1 cellular context compared by ENCODE assay signal in the genomic region with DNA sequence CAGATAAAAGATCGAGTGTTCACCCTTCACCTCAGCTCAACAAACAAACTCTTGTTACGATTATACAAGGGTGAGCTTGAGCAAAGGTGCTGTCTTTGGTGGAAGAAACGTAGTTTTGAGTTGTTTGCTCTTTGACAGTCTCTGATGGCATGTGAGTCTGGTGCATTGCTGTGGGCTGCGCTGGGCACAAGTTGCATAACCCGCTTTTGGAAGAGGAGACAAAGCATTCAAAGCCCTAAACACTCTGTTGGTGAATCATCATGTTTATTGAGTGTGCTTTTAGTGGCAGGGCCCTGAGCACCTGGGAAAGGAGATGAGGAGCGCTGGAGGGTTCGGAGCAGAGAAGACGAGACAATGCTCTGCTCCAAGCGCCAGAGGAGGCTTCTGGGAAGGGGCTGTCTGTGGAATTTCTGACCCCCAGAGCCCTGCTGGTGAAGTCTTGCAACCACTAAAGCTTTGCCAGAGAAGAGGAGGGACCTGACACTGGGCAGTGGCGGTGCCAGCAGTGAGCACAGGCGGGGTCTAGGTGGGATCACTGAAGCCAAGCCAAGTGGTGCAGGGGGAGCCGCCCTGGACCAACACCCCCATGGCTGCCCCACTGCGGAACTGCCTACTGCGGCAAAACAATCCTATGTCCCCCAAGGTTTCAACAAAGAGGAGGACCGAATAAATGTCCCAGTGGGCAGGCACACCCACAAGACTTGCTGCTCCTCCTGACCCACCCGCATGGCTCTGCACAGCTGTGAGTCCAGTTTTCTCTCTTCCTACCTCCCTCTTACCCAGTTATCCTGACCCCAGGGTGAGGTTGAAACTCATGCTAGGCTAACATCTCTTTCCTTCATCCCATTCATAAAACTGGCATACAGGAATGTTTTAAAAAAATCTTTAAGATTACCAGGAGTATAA.
TF ChIP-seq lines count a peak whose summit lies in the region.

No MANE protein-coding gene starts in this region.

TF ChIP-seq in HepG2, 621 proteins besides CTCF, POLR2A, EP300 and RAD21 (continued from another document and continues in another):
- TF ChIP-seq, protein P1, sequence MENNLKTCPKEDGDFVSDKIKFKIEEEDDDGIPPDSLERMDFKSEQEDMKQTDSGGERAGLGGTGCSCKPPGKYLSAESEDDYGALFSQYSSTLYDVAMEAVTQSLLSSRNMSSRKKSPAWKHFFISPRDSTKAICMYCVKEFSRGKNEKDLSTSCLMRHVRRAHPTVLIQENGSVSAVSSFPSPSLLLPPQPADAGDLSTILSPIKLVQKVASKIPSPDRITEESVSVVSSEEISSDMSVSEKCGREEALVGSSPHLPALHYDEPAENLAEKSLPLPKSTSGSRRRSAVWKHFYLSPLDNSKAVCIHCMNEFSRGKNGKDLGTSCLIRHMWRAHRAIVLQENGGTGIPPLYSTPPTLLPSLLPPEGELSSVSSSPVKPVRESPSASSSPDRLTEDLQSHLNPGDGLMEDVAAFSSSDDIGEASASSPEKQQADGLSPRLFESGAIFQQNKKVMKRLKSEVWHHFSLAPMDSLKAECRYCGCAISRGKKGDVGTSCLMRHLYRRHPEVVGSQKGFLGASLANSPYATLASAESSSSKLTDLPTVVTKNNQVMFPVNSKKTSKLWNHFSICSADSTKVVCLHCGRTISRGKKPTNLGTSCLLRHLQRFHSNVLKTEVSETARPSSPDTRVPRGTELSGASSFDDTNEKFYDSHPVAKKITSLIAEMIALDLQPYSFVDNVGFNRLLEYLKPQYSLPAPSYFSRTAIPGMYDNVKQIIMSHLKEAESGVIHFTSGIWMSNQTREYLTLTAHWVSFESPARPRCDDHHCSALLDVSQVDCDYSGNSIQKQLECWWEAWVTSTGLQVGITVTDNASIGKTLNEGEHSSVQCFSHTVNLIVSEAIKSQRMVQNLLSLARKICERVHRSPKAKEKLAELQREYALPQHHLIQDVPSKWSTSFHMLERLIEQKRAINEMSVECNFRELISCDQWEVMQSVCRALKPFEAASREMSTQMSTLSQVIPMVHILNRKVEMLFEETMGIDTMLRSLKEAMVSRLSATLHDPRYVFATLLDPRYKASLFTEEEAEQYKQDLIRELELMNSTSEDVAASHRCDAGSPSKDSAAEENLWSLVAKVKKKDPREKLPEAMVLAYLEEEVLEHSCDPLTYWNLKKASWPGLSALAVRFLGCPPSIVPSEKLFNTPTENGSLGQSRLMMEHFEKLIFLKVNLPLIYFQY (CRISPR knock-in tag; IDR thresholded peaks at IDR 0.05; ENCODE audit: borderline replicate concordance): no peak
- TF ChIP-seq ZNF451 (CRISPR knock-in tag; IDR thresholded peaks at IDR 0.05): no peak
- no peak for TF ChIP-seq NR2F6 (IDR thresholded peaks at IDR 0.05)
- TF ChIP-seq NR2F6 (CRISPR knock-in tag; IDR thresholded peaks at IDR 0.05): peak; percentile 23; the same call in 1 of the 2 replicates
- TF ChIP-seq, protein P2, sequence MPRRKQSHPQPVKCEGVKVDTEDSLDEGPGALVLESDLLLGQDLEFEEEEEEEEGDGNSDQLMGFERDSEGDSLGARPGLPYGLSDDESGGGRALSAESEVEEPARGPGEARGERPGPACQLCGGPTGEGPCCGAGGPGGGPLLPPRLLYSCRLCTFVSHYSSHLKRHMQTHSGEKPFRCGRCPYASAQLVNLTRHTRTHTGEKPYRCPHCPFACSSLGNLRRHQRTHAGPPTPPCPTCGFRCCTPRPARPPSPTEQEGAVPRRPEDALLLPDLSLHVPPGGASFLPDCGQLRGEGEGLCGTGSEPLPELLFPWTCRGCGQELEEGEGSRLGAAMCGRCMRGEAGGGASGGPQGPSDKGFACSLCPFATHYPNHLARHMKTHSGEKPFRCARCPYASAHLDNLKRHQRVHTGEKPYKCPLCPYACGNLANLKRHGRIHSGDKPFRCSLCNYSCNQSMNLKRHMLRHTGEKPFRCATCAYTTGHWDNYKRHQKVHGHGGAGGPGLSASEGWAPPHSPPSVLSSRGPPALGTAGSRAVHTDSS (CRISPR knock-in tag; conservative IDR thresholded peaks at IDR 0.05): no peak
- TF ChIP-seq, protein P3, sequence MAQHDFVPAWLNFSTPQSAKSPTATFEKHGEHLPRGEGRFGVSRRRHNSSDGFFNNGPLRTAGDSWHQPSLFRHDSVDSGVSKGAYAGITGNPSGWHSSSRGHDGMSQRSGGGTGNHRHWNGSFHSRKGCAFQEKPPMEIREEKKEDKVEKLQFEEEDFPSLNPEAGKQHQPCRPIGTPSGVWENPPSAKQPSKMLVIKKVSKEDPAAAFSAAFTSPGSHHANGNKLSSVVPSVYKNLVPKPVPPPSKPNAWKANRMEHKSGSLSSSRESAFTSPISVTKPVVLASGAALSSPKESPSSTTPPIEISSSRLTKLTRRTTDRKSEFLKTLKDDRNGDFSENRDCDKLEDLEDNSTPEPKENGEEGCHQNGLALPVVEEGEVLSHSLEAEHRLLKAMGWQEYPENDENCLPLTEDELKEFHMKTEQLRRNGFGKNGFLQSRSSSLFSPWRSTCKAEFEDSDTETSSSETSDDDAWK (CRISPR knock-in tag; IDR thresholded peaks at IDR 0.05): no peak
- no peak for TF ChIP-seq RFX5 (IDR thresholded peaks at IDR 0.05; ENCODE audit: low read depth, low read length)
- no peak for TF ChIP-seq SALL2 (CRISPR knock-in tag; IDR thresholded peaks at IDR 0.05)
- no peak for TF ChIP-seq KLF6 (CRISPR knock-in tag; IDR thresholded peaks at IDR 0.05)
- TF ChIP-seq ZNF383 (CRISPR knock-in tag; IDR thresholded peaks at IDR 0.05; ENCODE audit: borderline replicate concordance): no peak
- TF ChIP-seq, protein P4, sequence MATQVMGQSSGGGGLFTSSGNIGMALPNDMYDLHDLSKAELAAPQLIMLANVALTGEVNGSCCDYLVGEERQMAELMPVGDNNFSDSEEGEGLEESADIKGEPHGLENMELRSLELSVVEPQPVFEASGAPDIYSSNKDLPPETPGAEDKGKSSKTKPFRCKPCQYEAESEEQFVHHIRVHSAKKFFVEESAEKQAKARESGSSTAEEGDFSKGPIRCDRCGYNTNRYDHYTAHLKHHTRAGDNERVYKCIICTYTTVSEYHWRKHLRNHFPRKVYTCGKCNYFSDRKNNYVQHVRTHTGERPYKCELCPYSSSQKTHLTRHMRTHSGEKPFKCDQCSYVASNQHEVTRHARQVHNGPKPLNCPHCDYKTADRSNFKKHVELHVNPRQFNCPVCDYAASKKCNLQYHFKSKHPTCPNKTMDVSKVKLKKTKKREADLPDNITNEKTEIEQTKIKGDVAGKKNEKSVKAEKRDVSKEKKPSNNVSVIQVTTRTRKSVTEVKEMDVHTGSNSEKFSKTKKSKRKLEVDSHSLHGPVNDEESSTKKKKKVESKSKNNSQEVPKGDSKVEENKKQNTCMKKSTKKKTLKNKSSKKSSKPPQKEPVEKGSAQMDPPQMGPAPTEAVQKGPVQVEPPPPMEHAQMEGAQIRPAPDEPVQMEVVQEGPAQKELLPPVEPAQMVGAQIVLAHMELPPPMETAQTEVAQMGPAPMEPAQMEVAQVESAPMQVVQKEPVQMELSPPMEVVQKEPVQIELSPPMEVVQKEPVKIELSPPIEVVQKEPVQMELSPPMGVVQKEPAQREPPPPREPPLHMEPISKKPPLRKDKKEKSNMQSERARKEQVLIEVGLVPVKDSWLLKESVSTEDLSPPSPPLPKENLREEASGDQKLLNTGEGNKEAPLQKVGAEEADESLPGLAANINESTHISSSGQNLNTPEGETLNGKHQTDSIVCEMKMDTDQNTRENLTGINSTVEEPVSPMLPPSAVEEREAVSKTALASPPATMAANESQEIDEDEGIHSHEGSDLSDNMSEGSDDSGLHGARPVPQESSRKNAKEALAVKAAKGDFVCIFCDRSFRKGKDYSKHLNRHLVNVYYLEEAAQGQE (IDR thresholded peaks at IDR 0.05; ENCODE audit: borderline replicate concordance in 1 of 2, low read depth in 1 of 2, low read length in 2 of 2): no peak; a peak in 1 of 4 replicates
- TF ChIP-seq PAWR (CRISPR knock-in tag; IDR thresholded peaks at IDR 0.05; ENCODE audit: borderline replicate concordance): no peak
- TF ChIP-seq POGZ (CRISPR knock-in tag; IDR thresholded peaks at IDR 0.05): peak; percentile 26; the same call in 1 of the 2 replicates
- TF ChIP-seq, protein P5, sequence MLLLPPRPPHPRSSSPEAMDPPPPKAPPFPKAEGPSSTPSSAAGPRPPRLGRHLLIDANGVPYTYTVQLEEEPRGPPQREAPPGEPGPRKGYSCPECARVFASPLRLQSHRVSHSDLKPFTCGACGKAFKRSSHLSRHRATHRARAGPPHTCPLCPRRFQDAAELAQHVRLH (CRISPR knock-in tag; IDR thresholded peaks at IDR 0.05; ENCODE audit: borderline replicate concordance, low read depth): no peak
- no peak for TF ChIP-seq GATAD1 (CRISPR knock-in tag; IDR thresholded peaks at IDR 0.05)
- TF ChIP-seq TEAD2 (CRISPR knock-in tag; IDR thresholded peaks at IDR 0.05): no peak
- no peak for TF ChIP-seq WIZ (CRISPR knock-in tag; IDR thresholded peaks at IDR 0.05)
- no peak for TF ChIP-seq CAMTA2 (CRISPR knock-in tag; IDR thresholded peaks at IDR 0.05; ENCODE audit: borderline replicate concordance)
- TF ChIP-seq, protein P6, sequence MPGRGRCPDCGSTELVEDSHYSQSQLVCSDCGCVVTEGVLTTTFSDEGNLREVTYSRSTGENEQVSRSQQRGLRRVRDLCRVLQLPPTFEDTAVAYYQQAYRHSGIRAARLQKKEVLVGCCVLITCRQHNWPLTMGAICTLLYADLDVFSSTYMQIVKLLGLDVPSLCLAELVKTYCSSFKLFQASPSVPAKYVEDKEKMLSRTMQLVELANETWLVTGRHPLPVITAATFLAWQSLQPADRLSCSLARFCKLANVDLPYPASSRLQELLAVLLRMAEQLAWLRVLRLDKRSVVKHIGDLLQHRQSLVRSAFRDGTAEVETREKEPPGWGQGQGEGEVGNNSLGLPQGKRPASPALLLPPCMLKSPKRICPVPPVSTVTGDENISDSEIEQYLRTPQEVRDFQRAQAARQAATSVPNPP (CRISPR knock-in tag; IDR thresholded peaks at IDR 0.05): no peak
- no peak for TF ChIP-seq ZNF207 (IDR thresholded peaks at IDR 0.05; ENCODE audit: borderline replicate concordance)
- no peak for TF ChIP-seq ZNF225 (CRISPR knock-in tag; IDR thresholded peaks at IDR 0.05)
- TF ChIP-seq CHD4 (IDR thresholded peaks at IDR 0.05; ENCODE audit: borderline replicate concordance, low read length): no peak
- TF ChIP-seq, protein P7, sequence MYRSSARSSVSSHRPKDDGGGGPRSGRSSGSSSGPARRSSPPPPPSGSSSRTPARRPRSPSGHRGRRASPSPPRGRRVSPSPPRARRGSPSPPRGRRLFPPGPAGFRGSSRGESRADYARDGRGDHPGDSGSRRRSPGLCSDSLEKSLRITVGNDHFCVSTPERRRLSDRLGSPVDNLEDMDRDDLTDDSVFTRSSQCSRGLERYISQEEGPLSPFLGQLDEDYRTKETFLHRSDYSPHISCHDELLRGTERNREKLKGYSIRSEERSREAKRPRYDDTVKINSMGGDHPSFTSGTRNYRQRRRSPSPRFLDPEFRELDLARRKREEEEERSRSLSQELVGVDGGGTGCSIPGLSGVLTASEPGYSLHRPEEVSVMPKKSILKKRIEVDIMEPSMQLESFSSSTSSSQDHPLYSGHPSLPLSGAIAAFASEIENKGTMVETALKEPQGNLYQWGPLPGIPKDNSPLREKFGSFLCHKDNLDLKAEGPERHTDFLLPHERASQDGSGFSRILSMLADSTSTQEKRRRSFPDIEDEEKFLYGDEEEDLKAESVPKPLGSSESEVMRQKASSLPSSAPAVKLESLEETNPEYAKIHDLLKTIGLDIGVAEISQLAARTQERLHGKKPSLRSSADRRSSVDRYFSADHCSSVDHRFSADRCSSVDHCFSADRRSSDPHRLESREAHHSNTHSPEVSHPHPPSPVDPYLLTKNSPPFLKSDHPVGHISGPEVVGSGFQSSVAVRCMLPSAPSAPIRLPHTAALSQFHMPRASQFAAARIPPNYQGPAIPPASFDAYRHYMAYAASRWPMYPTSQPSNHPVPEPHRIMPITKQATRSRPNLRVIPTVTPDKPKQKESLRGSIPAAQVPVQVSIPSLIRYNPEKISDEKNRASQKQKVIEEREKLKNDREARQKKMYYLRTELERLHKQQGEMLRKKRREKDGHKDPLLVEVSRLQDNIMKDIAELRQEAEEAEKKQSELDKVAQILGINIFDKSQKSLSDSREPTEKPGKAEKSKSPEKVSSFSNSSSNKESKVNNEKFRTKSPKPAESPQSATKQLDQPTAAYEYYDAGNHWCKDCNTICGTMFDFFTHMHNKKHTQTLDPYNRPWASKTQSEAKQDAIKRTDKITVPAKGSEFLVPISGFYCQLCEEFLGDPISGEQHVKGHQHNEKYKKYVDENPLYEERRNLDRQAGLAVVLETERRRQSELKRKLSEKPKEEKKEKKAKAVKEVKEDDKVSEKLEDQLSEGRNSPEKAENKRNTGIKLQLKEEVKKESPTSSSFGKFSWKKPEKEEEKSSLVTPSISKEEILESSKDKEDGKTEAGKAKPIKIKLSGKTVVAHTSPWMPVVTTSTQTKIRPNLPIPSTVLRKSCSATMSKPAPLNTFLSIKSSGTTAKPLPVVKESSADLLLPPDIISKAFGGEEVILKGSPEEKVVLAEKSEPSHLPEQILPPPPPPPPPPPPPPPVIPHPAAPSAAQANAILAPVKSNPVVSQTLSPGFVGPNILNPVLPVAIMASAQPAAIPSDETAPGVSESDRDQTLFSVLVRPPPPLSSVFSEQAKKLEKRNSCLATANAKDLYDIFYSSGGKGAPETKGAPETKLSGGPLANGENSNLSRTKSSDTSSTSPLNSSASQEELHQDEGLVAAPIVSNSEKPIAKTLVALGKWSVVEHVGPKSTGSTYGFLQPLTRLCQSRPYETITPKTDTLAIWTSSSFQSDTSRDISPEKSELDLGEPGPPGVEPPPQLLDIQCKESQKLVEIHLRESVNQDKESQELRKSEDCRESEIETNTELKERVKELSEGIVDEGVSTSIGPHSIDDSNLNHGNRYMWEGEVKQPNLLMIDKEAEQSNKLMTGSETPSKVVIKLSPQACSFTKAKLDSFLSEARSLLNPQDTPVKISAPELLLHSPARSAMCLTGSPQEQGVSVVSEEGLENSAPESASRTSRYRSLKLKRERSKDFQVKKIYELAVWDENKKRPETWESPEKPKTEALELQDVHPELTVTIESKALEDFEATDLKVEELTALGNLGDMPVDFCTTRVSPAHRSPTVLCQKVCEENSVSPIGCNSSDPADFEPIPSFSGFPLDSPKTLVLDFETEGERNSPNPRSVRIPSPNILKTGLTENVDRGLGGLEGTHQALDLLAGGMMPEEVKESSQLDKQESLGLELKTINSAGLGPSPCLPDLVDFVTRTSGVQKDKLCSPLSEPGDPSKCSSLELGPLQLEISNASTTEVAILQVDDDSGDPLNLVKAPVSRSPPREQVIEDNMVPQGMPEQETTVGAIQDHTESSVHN (CRISPR knock-in tag; IDR thresholded peaks at IDR 0.05): no peak
- TF ChIP-seq TAF1 (CRISPR knock-in tag; IDR thresholded peaks at IDR 0.05): no peak
- no peak for TF ChIP-seq ZSCAN20 (CRISPR knock-in tag; IDR thresholded peaks at IDR 0.05; ENCODE audit: borderline replicate concordance)
- no peak for TF ChIP-seq ZNF570 (CRISPR knock-in tag; IDR thresholded peaks at IDR 0.05; ENCODE audit: borderline replicate concordance)
- TF ChIP-seq SRF (IDR thresholded peaks at IDR 0.05; ENCODE audit: low read depth, low read length): no peak
- TF ChIP-seq GPN1 (CRISPR knock-in tag; IDR thresholded peaks at IDR 0.05; ENCODE audit: borderline replicate concordance): no peak
- no peak for TF ChIP-seq ELF4 (CRISPR knock-in tag; IDR thresholded peaks at IDR 0.05; ENCODE audit: borderline replicate concordance)
- TF ChIP-seq, protein P8, sequence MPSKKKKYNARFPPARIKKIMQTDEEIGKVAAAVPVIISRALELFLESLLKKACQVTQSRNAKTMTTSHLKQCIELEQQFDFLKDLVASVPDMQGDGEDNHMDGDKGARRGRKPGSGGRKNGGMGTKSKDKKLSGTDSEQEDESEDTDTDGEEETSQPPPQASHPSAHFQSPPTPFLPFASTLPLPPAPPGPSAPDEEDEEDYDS (CRISPR knock-in tag; IDR thresholded peaks at IDR 0.05): no peak
- TF ChIP-seq ZNF235 (CRISPR knock-in tag; IDR thresholded peaks at IDR 0.05; ENCODE audit: borderline replicate concordance): no peak
- TF ChIP-seq CBX2 (IDR thresholded peaks at IDR 0.05; ENCODE audit: low read depth, low read length): no peak
- TF ChIP-seq CBX2 (CRISPR knock-in tag; IDR thresholded peaks at IDR 0.05; ENCODE audit: low read depth): no peak
- TF ChIP-seq REXO4 (CRISPR knock-in tag; IDR thresholded peaks at IDR 0.05; ENCODE audit: borderline replicate concordance): no peak
